In genomic region chr1:67680486-67680885, GRCh38 we compare ENCODE assay signal across 21 cellular contexts. TPM values are rescaled to one million over a fixed set of nuclear protein-coding genes. Genes with fewer than 3 reads are reported as not detected.
DNase-seq lines count a peak whose midpoint lies in the region; ATAC-seq and TF ChIP-seq lines count a peak whose summit lies in the region.
"Had no signal": no experiment of that assay in that cellular context is flagged by ENCODE, and none has a peak within 500 bp of the region (broad histone marks: within the 10 kb centered on the region; RNA-seq: fewer than 3 reads in every experiment).

No MANE protein-coding gene starts in this region.

- CTCF ChIA-PET in IMR-90 (lab: Yijun Ruan, JAX) = no interaction called here

- H2BK5ac ChIP-seq in IMR-90 (ENCODE audit: low read depth, low read length, poor library complexity, severe bottlenecking) = no peak overlapping the region

- ATAC-seq in IMR-90 (ENCODE audit: low read depth) (no peak), RWPE2 (ENCODE audit: low read depth) (no peak), foreskin keratinocyte (no peak), HG03565 (IDR thresholded peaks at IDR 0.05; ENCODE audit: unreplicated experiment) (no peak), GM18498 (IDR thresholded peaks at IDR 0.05; ENCODE audit: unreplicated experiment) (no peak)
- ATAC-seq: SK-N-SH treated with all-trans-retinoic acid at 6 μM for 48 hours had no signal

- H2BK20ac ChIP-seq in IMR-90 (ENCODE audit: low read depth, low read length) = peak overlapping the region; percentile 16; the same call in 1 of the 2 replicates

- no peak overlapping the region for H2AK9ac ChIP-seq in IMR-90 (replicated peaks; ENCODE audit: low read depth, low read length, poor library complexity)

- no peak for TF ChIP-seq POLR2A in IMR-90 (IDR thresholded peaks at IDR 0.05; ENCODE audit: low read depth, low read length)

- dilution Hi-C loops in IMR-90 (cut with HindIII; ENCODE audit: low sequenced_read_pairs, unreplicated experiment) = no loop called here

- BruUV-seq in IMR-90 (replicated peaks; lab: Mats Ljungman, UMichigan) = no TSS peak

- H3K36me3 ChIP-seq in GM23248 (ENCODE audit: low read depth) (no peaks in the 10 kb centered on the region), IMR-90 (ENCODE audit: control insufficient read depth, insufficient read depth, low read length) (no peaks in the 10 kb centered on the region), RWPE2 (ENCODE audit: low read depth) (peaks cover 3% of the 10 kb centered on the region), MM.1S (replicated peaks; ENCODE audit: insufficient read depth, low read length) (no peaks in the 10 kb centered on the region)
- H3K36me3 ChIP-seq: BLaER1 treated with 17β-estradiol and CSF1 and Interleukin-3, amounts not matched to agents 10 nM and 100 nM had no signal

- H3K9me3 ChIP-seq in GM23248 (ENCODE audit: low read depth) = no peaks in the 10 kb centered on the region
- no peaks in the 10 kb centered on the region for H3K9me3 ChIP-seq in IMR-90 (ENCODE audit: control insufficient read depth, insufficient read depth, low read length)
- H3K9me3 ChIP-seq in RWPE2 (ENCODE audit: severe bottlenecking) = no peaks in the 10 kb centered on the region
- H3K9me3 ChIP-seq in MM.1S (replicated peaks; ENCODE audit: insufficient read depth, low read length) = no peaks in the 10 kb centered on the region
- H3K9me3 ChIP-seq: BLaER1 treated with 17β-estradiol and CSF1 and Interleukin-3, amounts not matched to agents 10 nM and 100 nM had no signal

- H3F3A ChIP-seq in GM23248 (ENCODE audit: insufficient read depth) (peaks cover 23% of the 10 kb centered on the region), MM.1S (ENCODE audit: insufficient read depth, low read length) (peaks cover 3% of the 10 kb centered on the region)

- H3K4me3 ChIP-seq in GM23248 (no peak overlapping the region), IMR-90 (ENCODE audit: insufficient read depth, low read depth, low read length) (no peak overlapping the region), RWPE2 (ENCODE audit: severe bottlenecking) (no peak overlapping the region), MM.1S (ENCODE audit: low read length) (no peak overlapping the region)
- H3K4me3 ChIP-seq: BLaER1 treated with 17β-estradiol and CSF1 and Interleukin-3, amounts not matched to agents 10 nM and 100 nM had no signal

- no peak overlapping the region for H2AFZ ChIP-seq in GM23248
- H2AFZ ChIP-seq in IMR-90 (replicated peaks; ENCODE audit: low read length, poor library complexity) = no peak overlapping the region
- no peak overlapping the region for H2AFZ ChIP-seq in MM.1S (ENCODE audit: low read length)

- H4K20me1 ChIP-seq in GM23248 (ENCODE audit: insufficient read depth) (no peaks in the 10 kb centered on the region), IMR-90 (ENCODE audit: insufficient read depth, low read length) (peaks cover 5% of the 10 kb centered on the region), MM.1S (ENCODE audit: insufficient read depth, low read length) (no peaks in the 10 kb centered on the region)

- H3K79me1 ChIP-seq in IMR-90 (ENCODE audit: low read depth in 1 of 2, low read length in 2 of 2) = peaks cover 0 to 12% of the 10 kb centered on the region in 2 experiments; a peak in 2 of 4 replicates

- H3K4me2 ChIP-seq in GM23248 (ENCODE audit: unreplicated experiment) = no peak overlapping the region
- no peak overlapping the region for H3K4me2 ChIP-seq in IMR-90 (ENCODE audit: low read depth, low read length)
- no peak overlapping the region for H3K4me2 ChIP-seq in MM.1S (ENCODE audit: low read depth, low read length)
- H3K4me2 ChIP-seq: BLaER1 treated with 17β-estradiol and CSF1 and Interleukin-3, amounts not matched to agents 10 nM and 100 nM; KMS-11 had no signal

- H4K5ac ChIP-seq in IMR-90 (ENCODE audit: low read depth, low read length) = no peak overlapping the region

- TF ChIP-seq CTCF in IMR-90 (conservative IDR thresholded peaks at IDR 0.05; ENCODE audit: low read depth, low read length) = no peak
- TF ChIP-seq CTCF in RWPE2 (IDR thresholded peaks at IDR 0.05; ENCODE audit: poor library complexity, severe bottlenecking) = no peak
- TF ChIP-seq CTCF in foreskin keratinocyte (conservative IDR thresholded peaks at IDR 0.05) = no peak
- no peak for TF ChIP-seq CTCF in MM.1S (IDR thresholded peaks at IDR 0.05; ENCODE audit: low read length)

- H3K9ac ChIP-seq in GM23248 = no peak overlapping the region
- no peak overlapping the region for H3K9ac ChIP-seq in IMR-90 (ENCODE audit: low read depth, low read length)
- no peak overlapping the region for H3K9ac ChIP-seq in MM.1S (ENCODE audit: low read length)
- H3K9ac ChIP-seq: BLaER1 treated with 17β-estradiol and CSF1 and Interleukin-3, amounts not matched to agents 10 nM and 100 nM; KMS-11 had no signal

- peaks cover 3% of the 10 kb centered on the region for H3K9me1 ChIP-seq in IMR-90 (ENCODE audit: insufficient read depth, low read length)

- H3K79me2 ChIP-seq in GM23248 (ENCODE audit: insufficient read depth) = peaks cover 3% of the 10 kb centered on the region
- H3K79me2 ChIP-seq in MM.1S (ENCODE audit: low read length) = peaks cover 2% of the 10 kb centered on the region

- in situ Hi-C loops in GM23248 (cut with MboI) (loop anchor here (10.0 kb wide), 2 partner anchors 74 to 116 kb away; no protein-coding TSS in a partner anchor), IMR-90 (cut with MboI; ENCODE audit: low sequenced_read_pairs) (loop anchor here (25.0 kb wide), 1 partner anchor 118 kb away; no protein-coding TSS in a partner anchor)

- H4K91ac ChIP-seq in IMR-90 (ENCODE audit: insufficient read depth, low read depth, low read length) = no peak overlapping the region

- no peak overlapping the region for H3K4ac ChIP-seq in IMR-90 (ENCODE audit: low read depth, low read length)

- POLR2A ChIA-PET in IMR-90 (lab: Charles Lee; ENCODE audit: unreplicated experiment) = no interaction called here

- DNase-seq in GM23248 = peak; percentile 42
- no peak for DNase-seq in IMR-90
- DNase-seq in RWPE2 (ENCODE audit: low spot score) = no peak
- peak in 1 of 2 donors; percentile 35 for DNase-seq in foreskin keratinocyte
- DNase-seq in MM.1S = no peak
- DNase-seq in activated gamma-delta T cell (lab: John Stamatoyannopoulos, UW) = no peak
- DNase-seq: ACHN; CD4-positive, alpha-beta memory T cell; DMS153; GF-D8; NCI-H1694; NCI-H2081 treated with DMSO at 0.1 percent for 48 hours; NCI-H2171 treated with DMSO at 0.1 percent for 48 hours; NCI-H446; NCI-H526; OCI-M1 had no signal

- H3K23ac ChIP-seq in IMR-90 (ENCODE audit: low read depth, low read length) = no peak overlapping the region

- H4K8ac ChIP-seq in IMR-90 (ENCODE audit: low read depth in 2 of 2, low read length in 2 of 2) = no peak overlapping the region

- no peak overlapping the region for H3K18ac ChIP-seq in IMR-90 (ENCODE audit: low read depth, low read length)

- H3K27ac ChIP-seq in GM23248 (no peak overlapping the region), IMR-90 (ENCODE audit: insufficient read depth, low read length) (no peak overlapping the region), RWPE2 (ENCODE audit: poor library complexity, severe bottlenecking) (peak overlapping the region; percentile 18), foreskin keratinocyte (peak overlapping the region; percentile 68), MM.1S (ENCODE audit: low read length) (no peak overlapping the region)
- H3K27ac ChIP-seq: BLaER1 treated with 17β-estradiol and CSF1 and Interleukin-3, amounts not matched to agents 10 nM and 100 nM; KMS-11 had no signal

- no peaks in the 10 kb centered on the region for H3K9me2 ChIP-seq in GM23248 (ENCODE audit: insufficient read depth)
- no peaks in the 10 kb centered on the region for H3K9me2 ChIP-seq in MM.1S (replicated peaks; ENCODE audit: insufficient read depth, low read length)

- no peak overlapping the region for H3K56ac ChIP-seq in IMR-90 (ENCODE audit: extremely low read depth, insufficient read depth, low read length)

- no peak for TF ChIP-seq RAD21 in IMR-90 (IDR thresholded peaks at IDR 0.05; ENCODE audit: low read length)

- H3K14ac ChIP-seq in IMR-90 (replicated peaks; ENCODE audit: low read depth, low read length) = no peak overlapping the region

- 94 to 95% methylated on average over 2 of the region's 2 CpGs for WGBS in GM23248 (ENCODE audit: low coverage in 1 of 2, low lambda C conversion rate in 2 of 2, missing lambda C conversion rate in 2 of 2), 2 experiments
- no CpG with 5 or more reads among the region's 2 CpGs for WGBS in IMR-90 (ENCODE audit: extremely low coverage in 2 of 2, insufficient read length in 1 of 2), 2 experiments

- no peak overlapping the region for H2BK15ac ChIP-seq in IMR-90 (ENCODE audit: low read depth, low read length)

- H3K27me3 ChIP-seq in GM23248 (replicated peaks; ENCODE audit: insufficient read depth) (no peaks in the 10 kb centered on the region), IMR-90 (ENCODE audit: control insufficient read depth, insufficient read depth, low read length) (no peaks in the 10 kb centered on the region), RWPE2 (ENCODE audit: insufficient read depth, poor library complexity, severe bottlenecking) (no peaks in the 10 kb centered on the region), foreskin keratinocyte (no peaks in the 10 kb centered on the region), MM.1S (replicated peaks; ENCODE audit: insufficient read depth, low read length) (no peaks in the 10 kb centered on the region)
- H3K27me3 ChIP-seq: BLaER1 treated with 17β-estradiol and CSF1 and Interleukin-3, amounts not matched to agents 10 nM and 100 nM had no signal

- H3K4me1 ChIP-seq in GM23248 (ENCODE audit: insufficient read depth) (peaks cover 35% of the 10 kb centered on the region), IMR-90 (ENCODE audit: control insufficient read depth, insufficient read depth, low read length) (peaks cover 8% of the 10 kb centered on the region), RWPE2 (ENCODE audit: insufficient read depth, poor library complexity, severe bottlenecking) (peaks cover 24% of the 10 kb centered on the region), foreskin keratinocyte (peaks cover 31% of the 10 kb centered on the region), MM.1S (ENCODE audit: low read length) (peaks cover 21% of the 10 kb centered on the region)

- H2AK5ac ChIP-seq in IMR-90 (ENCODE audit: low read depth, low read length) = no peak overlapping the region

- intact Hi-C loops in IMR-90 (cut with micrococcal nuclease) = no loop called here

- 0 out of 2 replicates have a peak overlapping the region, but pooled peaks have one; percentile 26 for H2BK120ac ChIP-seq in IMR-90 (ENCODE audit: low read depth, low read length)

RNA-seq across cellular contexts. Expression of gene GADD45A, which starts 4.5 kb away (rescaled TPM):
- 59.4 and 72.8 TPM in 2 replicates for total RNA-seq in GM23248 (2014; rRNA removed; shearing (Covaris generic))
- 111 and 115 TPM in 2 replicates for polyA plus RNA-seq in GM23248 (2016; fragmentation: Nextera tagmentation; extraction: Ambion mirVana)
- 10.9 and 16.7 TPM in 2 replicates for total RNA-seq in IMR-90 (2012; rRNA removed)
- 114 and 129 TPM in 2 replicates for polyA plus RNA-seq in IMR-90 (2012; rRNA removed)
- 128 and 171 TPM in 2 replicates for polyA plus RNA-seq in IMR-90 (2012; cell fraction: cytosol; rRNA removed)
- 210 and 388 TPM in 2 replicates for polyA plus RNA-seq in IMR-90 (2012; cell fraction: nucleus; rRNA removed; ENCODE audit: low replicate concordance)
- 99.9 and 107 TPM in 2 replicates for total RNA-seq in foreskin keratinocyte
- 115 and 131 TPM in 2 replicates for polyA plus RNA-seq in foreskin keratinocyte

Comparison
In these comparisons a context has a peak if more than half of its experiments do, and no peak if none do; other contexts are left out.
1. H3K27ac ChIP-seq: peak in RWPE2 (single experiment) and foreskin keratinocyte (single experiment); none in GM23248 (single experiment), IMR-90 (single experiment) and MM.1S (single experiment).